In the genomic region with DNA sequence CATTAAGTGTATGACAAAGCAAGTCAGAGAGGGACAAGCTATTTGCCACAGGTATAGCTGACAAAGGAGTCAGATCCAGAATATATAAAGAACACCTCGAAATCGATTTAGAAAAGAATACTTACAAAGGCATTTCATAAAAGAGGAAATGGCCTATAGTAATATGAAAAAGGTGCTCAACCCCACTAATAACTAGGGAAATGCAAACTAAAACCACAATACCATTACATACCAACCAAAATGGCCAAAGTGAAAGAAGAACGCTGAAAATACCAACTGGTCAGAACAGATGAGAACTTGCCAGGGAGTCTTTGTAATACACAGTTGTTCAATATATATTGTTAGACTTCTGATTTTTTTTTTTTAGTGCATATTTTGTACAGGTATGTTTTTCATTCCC, we compare ENCODE assay signal across 9 cellular contexts.
A peak's percentile ranks its signal among the peaks of the same experiment; 100 is the strongest.
DNase-seq lines count a peak whose midpoint lies in the region; ATAC-seq and TF ChIP-seq lines count a peak whose summit lies in the region.
"Had no signal": no experiment of that assay in that cellular context is flagged by ENCODE, and none has a peak within 500 bp of the region (broad histone marks: within the 10 kb centered on the region; RNA-seq: fewer than 3 reads in every experiment).

No MANE protein-coding gene starts in this region.

- H3F3A ChIP-seq in PC-9 (ENCODE audit: insufficient read depth, low read depth), result peaks cover 5% of the 10 kb centered on the region; the same call in 1 of the 2 replicates

- BruUV-seq in PC-9 (replicated peaks; lab: Mats Ljungman, UMichigan), result no TSS peak

- H3K9me3 ChIP-seq in effector memory CD4-positive, alpha-beta T cell (ENCODE audit: control insufficient read depth, low read length), result no peaks in the 10 kb centered on the region
- no peaks in the 10 kb centered on the region for H3K9me3 ChIP-seq in PC-9 (ENCODE audit: insufficient read depth, low read depth)
- H3K9me3 ChIP-seq: suprapubic skin had no signal

- H3K4me1 ChIP-seq in effector memory CD4-positive, alpha-beta T cell (ENCODE audit: control insufficient read depth, insufficient read depth, low read length, poor library complexity, severe bottlenecking), result peaks cover 10% of the 10 kb centered on the region
- no peaks in the 10 kb centered on the region for H3K4me1 ChIP-seq in PC-9 (replicated peaks; ENCODE audit: insufficient read depth)

- peaks cover 3% of the 10 kb centered on the region for H3K36me3 ChIP-seq in effector memory CD4-positive, alpha-beta T cell (ENCODE audit: control insufficient read depth, insufficient read depth, low read length)
- no peaks in the 10 kb centered on the region for H3K36me3 ChIP-seq in PC-9 (ENCODE audit: low read depth)
- H3K36me3 ChIP-seq: suprapubic skin had no signal

- ATAC-seq in GM18861 (IDR thresholded peaks at IDR 0.05; ENCODE audit: unreplicated experiment), result peak; percentile 67
- peak; percentile 65 for ATAC-seq in GM21447 (IDR thresholded peaks at IDR 0.05; ENCODE audit: unreplicated experiment)
- ATAC-seq in HG03175 (IDR thresholded peaks at IDR 0.05; ENCODE audit: unreplicated experiment), result peak; percentile 88

- H3K27me3 ChIP-seq in effector memory CD4-positive, alpha-beta T cell (replicated peaks; ENCODE audit: control insufficient read depth, insufficient read depth, low read length, poor library complexity, severe bottlenecking), result no peaks in the 10 kb centered on the region
- no peaks in the 10 kb centered on the region for H3K27me3 ChIP-seq in PC-9 (ENCODE audit: insufficient read depth, low read depth)
- H3K27me3 ChIP-seq: suprapubic skin had no signal

- no peaks in the 10 kb centered on the region for H3K9me2 ChIP-seq in PC-9 (ENCODE audit: insufficient read depth)

- H2AFZ ChIP-seq in PC-9, result no peak overlapping the region

- no peak for TF ChIP-seq CTCF in PC-9 (conservative IDR thresholded peaks at IDR 0.05)

- H3K4me3 ChIP-seq in effector memory CD4-positive, alpha-beta T cell (ENCODE audit: insufficient read depth, low read depth, low read length, poor library complexity, severe bottlenecking), result no peak overlapping the region
- H3K4me3 ChIP-seq in PC-9, result no peak overlapping the region
- H3K4me3 ChIP-seq: suprapubic skin had no signal

- no peak for DNase-seq in effector memory CD4-positive, alpha-beta T cell
- DNase-seq in PC-9 (no peak), nucleus accumbens (lab: John Stamatoyannopoulos, UW) (no peak), anterior cingulate cortex (lab: John Stamatoyannopoulos, UW) (no peak), KBM-7 (no peak)

- in situ Hi-C loops in KBM-7 (cut with MboI; ENCODE audit: low pct_unique_long_range_greater_than_20kb, low sequenced_read_pairs), result no loop called here

- CTCF ChIA-PET in PC-9 (lab: Charles Lee), result no interaction called here

- H3K79me2 ChIP-seq in PC-9 (ENCODE audit: low read depth), result no peaks in the 10 kb centered on the region

- H3K4me2 ChIP-seq in PC-9, result no peak overlapping the region

- peak overlapping the region; percentile 11 for H3K27ac ChIP-seq in effector memory CD4-positive, alpha-beta T cell (ENCODE audit: insufficient read depth, low read length, poor library complexity, severe bottlenecking)
- H3K27ac ChIP-seq in PC-9, result no peak overlapping the region
- H3K27ac ChIP-seq: suprapubic skin had no signal

- H4K20me1 ChIP-seq in PC-9 (ENCODE audit: insufficient read depth), result no peaks in the 10 kb centered on the region

- intact Hi-C loops in PC-9 (cut with micrococcal nuclease; ENCODE audit: unreplicated experiment), result loop anchor here (1.0 to 10.0 kb wide), 4 partner anchors 252 to 1517 kb away; a partner anchor contains a TSS

- POLR2A ChIA-PET in PC-9 (lab: Charles Lee; ENCODE audit: unreplicated experiment), result no interaction called here
